ENCODE assay signal across 22 cellular contexts in the genomic region with DNA sequence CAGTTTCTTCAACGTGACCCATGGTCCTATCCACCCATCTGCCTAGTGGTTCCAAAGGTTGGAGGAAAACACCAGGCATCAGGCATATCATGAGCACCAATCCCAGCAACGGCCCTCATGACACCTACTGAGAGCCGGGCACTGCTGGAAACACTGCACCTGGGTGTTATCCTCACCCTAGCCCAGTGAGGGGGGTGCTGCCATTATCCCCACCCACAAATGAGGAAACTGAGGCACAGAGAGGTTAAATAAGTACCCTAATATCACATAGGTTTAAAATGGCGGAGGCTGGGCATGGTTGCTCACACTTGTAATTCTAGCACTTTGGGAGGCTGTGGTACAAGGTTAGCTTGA.
DNase-seq lines count a peak whose midpoint lies in the region; ATAC-seq and TF ChIP-seq lines count a peak whose summit lies in the region.
"Had no signal": no experiment of that assay in that cellular context is flagged by ENCODE, and none has a peak within 500 bp of the region (broad histone marks: within the 10 kb centered on the region; RNA-seq: fewer than 3 reads in every experiment).

No MANE protein-coding gene starts in this region.

- no peak overlapping the region for H3K4me3 Mint-ChIP-seq in activated CD8-positive, alpha-beta memory T cell treated with anti-CD3 and anti-CD28 coated beads, Interleukin-2, amount 10 ng/mL, durations not matched to agents 7 days and 5 days
- H3K4me3 Mint-ChIP-seq in chondrocyte (ENCODE audit: unreplicated experiment): no peak overlapping the region

- no peak for TF ChIP-seq EP300 in stomach (IDR thresholded peaks at IDR 0.05)

- H3K4me3 ChIP-seq in stomach: no peak overlapping the region
- H3K4me3 ChIP-seq: SJSA1 had no signal

- no peak overlapping the region for H3K27ac Mint-ChIP-seq in activated CD8-positive, alpha-beta memory T cell treated with anti-CD3 and anti-CD28 coated beads, Interleukin-2, amount 10 ng/mL, durations not matched to agents 7 days and 5 days
- no peak overlapping the region for H3K27ac Mint-ChIP-seq in chondrocyte (ENCODE audit: unreplicated experiment)

- no peak overlapping the region for H3K27ac ChIP-seq in stomach
- H3K27ac ChIP-seq: SJSA1 had no signal

- H3K36me3 ChIP-seq in stomach: no peaks in the 10 kb centered on the region
- H3K36me3 ChIP-seq: SJSA1 had no signal

- no peak for TF ChIP-seq POLR2A in stomach (IDR thresholded peaks at IDR 0.05)

- no peaks in the 10 kb centered on the region for H3K9me3 ChIP-seq in stomach
- H3K9me3 ChIP-seq: SJSA1 had no signal

- peak; percentile 4 for DNase-seq in activated CD8-positive, alpha-beta memory T cell treated with anti-CD3 and anti-CD28 coated beads, Interleukin-2, amount 10 ng/mL, durations not matched to agents 7 days and 5 days
- no peak for DNase-seq in activated CD8-positive, alpha-beta memory T cell treated with anti-CD3 and anti-CD28 coated beads, Interleukin-2, amount 50 U/mL, for 4 hours
- peak; percentile 27 for DNase-seq in chondrocyte (ENCODE audit: low spot score)
- peak; percentile 83 for DNase-seq in mesenteric fat pad (ENCODE audit: low spot score)
- DNase-seq in stomach: peak; percentile 7
- no peak for DNase-seq in NCI-H446 treated with DMSO at 0.1 percent for 48 hours (lab: John Stamatoyannopoulos, UW)
- DNase-seq: 8988T, Calu3, DMS153, DND-41, Karpas-422, NCI-H1092 treated with DMSO at 0.1 percent for 48 hours, NCI-H1436, NCI-H1930, NCI-H2107, NCI-H524 treated with DMSO at 0.1 percent for 48 hours, NCI-H774, Right ventricle myocardium superior had no signal

- CTCF ChIA-PET in activated CD8-positive, alpha-beta memory T cell treated with anti-CD3 and anti-CD28 coated beads, Interleukin-2, amount 10 ng/mL, durations not matched to agents 7 days and 5 days (lab: Charles Lee): interaction anchor here (0.6 kb wide), 1 partner anchor 1546 kb away, joined by 4 read pairs; no protein-coding TSS in a partner anchor

- H3K4me1 Mint-ChIP-seq in activated CD8-positive, alpha-beta memory T cell treated with anti-CD3 and anti-CD28 coated beads, Interleukin-2, amount 10 ng/mL, durations not matched to agents 7 days and 5 days: no peaks in the 10 kb centered on the region
- peaks cover 10% of the 10 kb centered on the region for H3K4me1 Mint-ChIP-seq in chondrocyte (ENCODE audit: low read depth)

- intact Hi-C loops in stomach (cut with DNase I; ENCODE audit: low total_unique reads): no loop called here

- H3K4me1 ChIP-seq in stomach: no peaks in the 10 kb centered on the region

- H3K36me3 Mint-ChIP-seq in activated CD8-positive, alpha-beta memory T cell treated with anti-CD3 and anti-CD28 coated beads, Interleukin-2, amount 10 ng/mL, durations not matched to agents 7 days and 5 days: no peaks in the 10 kb centered on the region
- H3K36me3 Mint-ChIP-seq in chondrocyte (ENCODE audit: low read depth): no peaks in the 10 kb centered on the region

- no peak for TF ChIP-seq CTCF in chondrocyte (IDR thresholded peaks at IDR 0.05)
- TF ChIP-seq CTCF in stomach (IDR thresholded peaks at IDR 0.05): no peak

- no peaks in the 10 kb centered on the region for H3K27me3 Mint-ChIP-seq in activated CD8-positive, alpha-beta memory T cell treated with anti-CD3 and anti-CD28 coated beads, Interleukin-2, amount 10 ng/mL, durations not matched to agents 7 days and 5 days
- no peaks in the 10 kb centered on the region for H3K27me3 Mint-ChIP-seq in chondrocyte (ENCODE audit: low read depth)

- WGBS in stomach, 5 donors: 78 to 88% (median 87%) methylated on average over 4 of the region's 4 CpGs

- peaks cover 0 to 21% (median 0%) of the 10 kb centered on the region in 3 donors for H3K27me3 ChIP-seq in stomach
- H3K27me3 ChIP-seq: SJSA1 had no signal

- ATAC-seq in activated CD8-positive, alpha-beta memory T cell treated with anti-CD3 and anti-CD28 coated beads, Interleukin-2, amount 10 ng/mL, durations not matched to agents 7 days and 5 days: no peak
- ATAC-seq in HG02981 (IDR thresholded peaks at IDR 0.05; ENCODE audit: unreplicated experiment) (no peak), GM19397 (IDR thresholded peaks at IDR 0.05; ENCODE audit: unreplicated experiment) (no peak)
- ATAC-seq: HepG2 had no signal

- no peaks in the 10 kb centered on the region for H3K9me3 Mint-ChIP-seq in activated CD8-positive, alpha-beta memory T cell treated with anti-CD3 and anti-CD28 coated beads, Interleukin-2, amount 10 ng/mL, durations not matched to agents 7 days and 5 days (ENCODE audit: low read depth)
- no peaks in the 10 kb centered on the region for H3K9me3 Mint-ChIP-seq in chondrocyte (ENCODE audit: low read depth)

Comparison
In these comparisons a context has a peak if more than half of its experiments do, and no peak if none do; other contexts are left out.
1. DNase-seq: peak in activated CD8-positive, alpha-beta memory T cell treated with anti-CD3 and anti-CD28 coated beads, Interleukin-2, amount 10 ng/mL, durations not matched to agents 7 days and 5 days (single experiment), chondrocyte (single experiment), mesenteric fat pad (single experiment) and stomach (single experiment); none in activated CD8-positive, alpha-beta memory T cell treated with anti-CD3 and anti-CD28 coated beads, Interleukin-2, amount 50 U/mL, for 4 hours (single experiment) and NCI-H446 treated with DMSO at 0.1 percent for 48 hours (single experiment).